In the genomic region with DNA sequence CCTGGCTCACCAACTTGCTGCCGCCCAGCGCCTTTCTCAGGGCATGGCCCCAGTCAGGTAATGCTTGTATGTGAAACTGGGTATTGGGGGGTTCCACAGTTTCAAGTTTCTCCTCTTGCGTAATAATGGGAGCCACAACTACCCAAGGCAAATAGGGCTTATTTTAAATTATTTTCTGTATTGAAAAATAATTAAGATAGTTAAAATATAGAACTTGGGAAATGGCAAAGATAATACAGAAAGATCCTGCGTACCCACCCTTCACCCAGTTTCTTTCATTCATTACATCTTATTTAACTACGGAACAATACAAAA, we compare ENCODE assay signal across 1 cellular context.
TF ChIP-seq lines count a peak whose summit lies in the region.

No MANE protein-coding gene starts in this region.

TF ChIP-seq in GM23338, 12 proteins besides CTCF, POLR2A, EP300 and RAD21:
- no peak for TF ChIP-seq EZH2phosphoT487 (IDR thresholded peaks at IDR 0.05; ENCODE audit: unreplicated experiment)
- TF ChIP-seq, protein P1, sequence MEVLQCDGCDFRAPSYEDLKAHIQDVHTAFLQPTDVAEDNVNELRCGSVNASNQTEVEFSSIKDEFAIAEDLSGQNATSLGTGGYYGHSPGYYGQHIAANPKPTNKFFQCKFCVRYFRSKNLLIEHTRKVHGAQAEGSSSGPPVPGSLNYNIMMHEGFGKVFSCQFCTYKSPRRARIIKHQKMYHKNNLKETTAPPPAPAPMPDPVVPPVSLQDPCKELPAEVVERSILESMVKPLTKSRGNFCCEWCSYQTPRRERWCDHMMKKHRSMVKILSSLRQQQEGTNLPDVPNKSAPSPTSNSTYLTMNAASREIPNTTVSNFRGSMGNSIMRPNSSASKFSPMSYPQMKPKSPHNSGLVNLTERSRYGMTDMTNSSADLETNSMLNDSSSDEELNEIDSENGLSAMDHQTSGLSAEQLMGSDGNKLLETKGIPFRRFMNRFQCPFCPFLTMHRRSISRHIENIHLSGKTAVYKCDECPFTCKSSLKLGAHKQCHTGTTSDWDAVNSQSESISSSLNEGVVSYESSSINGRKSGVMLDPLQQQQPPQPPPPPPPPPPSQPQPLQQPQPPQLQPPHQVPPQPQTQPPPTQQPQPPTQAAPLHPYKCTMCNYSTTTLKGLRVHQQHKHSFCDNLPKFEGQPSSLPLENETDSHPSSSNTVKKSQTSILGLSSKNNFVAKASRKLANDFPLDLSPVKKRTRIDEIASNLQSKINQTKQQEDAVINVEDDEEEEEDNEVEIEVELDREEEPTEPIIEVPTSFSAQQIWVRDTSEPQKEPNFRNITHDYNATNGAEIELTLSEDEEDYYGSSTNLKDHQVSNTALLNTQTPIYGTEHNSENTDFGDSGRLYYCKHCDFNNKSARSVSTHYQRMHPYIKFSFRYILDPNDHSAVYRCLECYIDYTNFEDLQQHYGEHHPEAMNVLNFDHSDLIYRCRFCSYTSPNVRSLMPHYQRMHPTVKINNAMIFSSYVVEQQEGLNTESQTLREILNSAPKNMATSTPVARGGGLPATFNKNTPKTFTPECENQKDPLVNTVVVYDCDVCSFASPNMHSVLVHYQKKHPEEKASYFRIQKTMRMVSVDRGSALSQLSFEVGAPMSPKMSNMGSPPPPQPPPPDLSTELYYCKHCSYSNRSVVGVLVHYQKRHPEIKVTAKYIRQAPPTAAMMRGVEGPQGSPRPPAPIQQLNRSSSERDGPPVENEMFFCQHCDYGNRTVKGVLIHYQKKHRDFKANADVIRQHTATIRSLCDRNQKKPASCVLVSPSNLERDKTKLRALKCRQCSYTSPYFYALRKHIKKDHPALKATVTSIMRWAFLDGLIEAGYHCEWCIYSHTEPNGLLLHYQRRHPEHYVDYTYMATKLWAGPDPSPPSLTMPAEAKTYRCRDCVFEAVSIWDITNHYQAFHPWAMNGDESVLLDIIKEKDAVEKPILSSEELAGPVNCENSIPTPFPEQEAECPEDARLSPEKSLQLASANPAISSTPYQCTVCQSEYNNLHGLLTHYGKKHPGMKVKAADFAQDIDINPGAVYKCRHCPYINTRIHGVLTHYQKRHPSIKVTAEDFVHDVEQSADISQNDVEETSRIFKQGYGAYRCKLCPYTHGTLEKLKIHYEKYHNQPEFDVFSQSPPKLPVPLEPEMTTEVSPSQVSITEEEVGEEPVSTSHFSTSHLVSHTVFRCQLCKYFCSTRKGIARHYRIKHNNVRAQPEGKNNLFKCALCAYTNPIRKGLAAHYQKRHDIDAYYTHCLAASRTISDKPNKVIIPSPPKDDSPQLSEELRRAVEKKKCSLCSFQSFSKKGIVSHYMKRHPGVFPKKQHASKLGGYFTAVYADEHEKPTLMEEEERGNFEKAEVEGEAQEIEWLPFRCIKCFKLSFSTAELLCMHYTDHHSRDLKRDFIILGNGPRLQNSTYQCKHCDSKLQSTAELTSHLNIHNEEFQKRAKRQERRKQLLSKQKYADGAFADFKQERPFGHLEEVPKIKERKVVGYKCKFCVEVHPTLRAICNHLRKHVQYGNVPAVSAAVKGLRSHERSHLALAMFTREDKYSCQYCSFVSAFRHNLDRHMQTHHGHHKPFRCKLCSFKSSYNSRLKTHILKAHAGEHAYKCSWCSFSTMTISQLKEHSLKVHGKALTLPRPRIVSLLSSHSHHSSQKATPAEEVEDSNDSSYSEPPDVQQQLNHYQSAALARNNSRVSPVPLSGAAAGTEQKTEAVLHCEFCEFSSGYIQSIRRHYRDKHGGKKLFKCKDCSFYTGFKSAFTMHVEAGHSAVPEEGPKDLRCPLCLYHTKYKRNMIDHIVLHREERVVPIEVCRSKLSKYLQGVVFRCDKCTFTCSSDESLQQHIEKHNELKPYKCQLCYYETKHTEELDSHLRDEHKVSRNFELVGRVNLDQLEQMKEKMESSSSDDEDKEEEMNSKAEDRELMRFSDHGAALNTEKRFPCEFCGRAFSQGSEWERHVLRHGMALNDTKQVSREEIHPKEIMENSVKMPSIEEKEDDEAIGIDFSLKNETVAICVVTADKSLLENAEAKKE (CRISPR knock-in tag; IDR thresholded peaks at IDR 0.05), result no peak
- no peak for TF ChIP-seq EZH2 (IDR thresholded peaks at IDR 0.05; ENCODE audit: low read depth, unreplicated experiment)
- TF ChIP-seq CREB1 (CRISPR knock-in tag; IDR thresholded peaks at IDR 0.05; ENCODE audit: low read depth), result no peak
- no peak for TF ChIP-seq STAT1 (IDR thresholded peaks at IDR 0.05; ENCODE audit: unreplicated experiment)
- no peak for TF ChIP-seq ZNF114 (CRISPR knock-in tag; IDR thresholded peaks at IDR 0.05)
- TF ChIP-seq POLR2AphosphoS5 (IDR thresholded peaks at IDR 0.05; ENCODE audit: low read depth), result no peak
- no peak for TF ChIP-seq JUNB (IDR thresholded peaks at IDR 0.05; ENCODE audit: unreplicated experiment)
- TF ChIP-seq, protein P2, sequence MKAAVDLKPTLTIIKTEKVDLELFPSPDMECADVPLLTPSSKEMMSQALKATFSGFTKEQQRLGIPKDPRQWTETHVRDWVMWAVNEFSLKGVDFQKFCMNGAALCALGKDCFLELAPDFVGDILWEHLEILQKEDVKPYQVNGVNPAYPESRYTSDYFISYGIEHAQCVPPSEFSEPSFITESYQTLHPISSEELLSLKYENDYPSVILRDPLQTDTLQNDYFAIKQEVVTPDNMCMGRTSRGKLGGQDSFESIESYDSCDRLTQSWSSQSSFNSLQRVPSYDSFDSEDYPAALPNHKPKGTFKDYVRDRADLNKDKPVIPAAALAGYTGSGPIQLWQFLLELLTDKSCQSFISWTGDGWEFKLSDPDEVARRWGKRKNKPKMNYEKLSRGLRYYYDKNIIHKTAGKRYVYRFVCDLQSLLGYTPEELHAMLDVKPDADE (IDR thresholded peaks at IDR 0.05), result no peak
- TF ChIP-seq, protein P3, sequence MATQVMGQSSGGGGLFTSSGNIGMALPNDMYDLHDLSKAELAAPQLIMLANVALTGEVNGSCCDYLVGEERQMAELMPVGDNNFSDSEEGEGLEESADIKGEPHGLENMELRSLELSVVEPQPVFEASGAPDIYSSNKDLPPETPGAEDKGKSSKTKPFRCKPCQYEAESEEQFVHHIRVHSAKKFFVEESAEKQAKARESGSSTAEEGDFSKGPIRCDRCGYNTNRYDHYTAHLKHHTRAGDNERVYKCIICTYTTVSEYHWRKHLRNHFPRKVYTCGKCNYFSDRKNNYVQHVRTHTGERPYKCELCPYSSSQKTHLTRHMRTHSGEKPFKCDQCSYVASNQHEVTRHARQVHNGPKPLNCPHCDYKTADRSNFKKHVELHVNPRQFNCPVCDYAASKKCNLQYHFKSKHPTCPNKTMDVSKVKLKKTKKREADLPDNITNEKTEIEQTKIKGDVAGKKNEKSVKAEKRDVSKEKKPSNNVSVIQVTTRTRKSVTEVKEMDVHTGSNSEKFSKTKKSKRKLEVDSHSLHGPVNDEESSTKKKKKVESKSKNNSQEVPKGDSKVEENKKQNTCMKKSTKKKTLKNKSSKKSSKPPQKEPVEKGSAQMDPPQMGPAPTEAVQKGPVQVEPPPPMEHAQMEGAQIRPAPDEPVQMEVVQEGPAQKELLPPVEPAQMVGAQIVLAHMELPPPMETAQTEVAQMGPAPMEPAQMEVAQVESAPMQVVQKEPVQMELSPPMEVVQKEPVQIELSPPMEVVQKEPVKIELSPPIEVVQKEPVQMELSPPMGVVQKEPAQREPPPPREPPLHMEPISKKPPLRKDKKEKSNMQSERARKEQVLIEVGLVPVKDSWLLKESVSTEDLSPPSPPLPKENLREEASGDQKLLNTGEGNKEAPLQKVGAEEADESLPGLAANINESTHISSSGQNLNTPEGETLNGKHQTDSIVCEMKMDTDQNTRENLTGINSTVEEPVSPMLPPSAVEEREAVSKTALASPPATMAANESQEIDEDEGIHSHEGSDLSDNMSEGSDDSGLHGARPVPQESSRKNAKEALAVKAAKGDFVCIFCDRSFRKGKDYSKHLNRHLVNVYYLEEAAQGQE (IDR thresholded peaks at IDR 0.05; ENCODE audit: unreplicated experiment), result no peak
- TF ChIP-seq ZNF331 (CRISPR knock-in tag; IDR thresholded peaks at IDR 0.05; ENCODE audit: low read depth), result no peak
- no peak for TF ChIP-seq NANOG (IDR thresholded peaks at IDR 0.05; ENCODE audit: borderline replicate concordance)
